In the genomic region with DNA sequence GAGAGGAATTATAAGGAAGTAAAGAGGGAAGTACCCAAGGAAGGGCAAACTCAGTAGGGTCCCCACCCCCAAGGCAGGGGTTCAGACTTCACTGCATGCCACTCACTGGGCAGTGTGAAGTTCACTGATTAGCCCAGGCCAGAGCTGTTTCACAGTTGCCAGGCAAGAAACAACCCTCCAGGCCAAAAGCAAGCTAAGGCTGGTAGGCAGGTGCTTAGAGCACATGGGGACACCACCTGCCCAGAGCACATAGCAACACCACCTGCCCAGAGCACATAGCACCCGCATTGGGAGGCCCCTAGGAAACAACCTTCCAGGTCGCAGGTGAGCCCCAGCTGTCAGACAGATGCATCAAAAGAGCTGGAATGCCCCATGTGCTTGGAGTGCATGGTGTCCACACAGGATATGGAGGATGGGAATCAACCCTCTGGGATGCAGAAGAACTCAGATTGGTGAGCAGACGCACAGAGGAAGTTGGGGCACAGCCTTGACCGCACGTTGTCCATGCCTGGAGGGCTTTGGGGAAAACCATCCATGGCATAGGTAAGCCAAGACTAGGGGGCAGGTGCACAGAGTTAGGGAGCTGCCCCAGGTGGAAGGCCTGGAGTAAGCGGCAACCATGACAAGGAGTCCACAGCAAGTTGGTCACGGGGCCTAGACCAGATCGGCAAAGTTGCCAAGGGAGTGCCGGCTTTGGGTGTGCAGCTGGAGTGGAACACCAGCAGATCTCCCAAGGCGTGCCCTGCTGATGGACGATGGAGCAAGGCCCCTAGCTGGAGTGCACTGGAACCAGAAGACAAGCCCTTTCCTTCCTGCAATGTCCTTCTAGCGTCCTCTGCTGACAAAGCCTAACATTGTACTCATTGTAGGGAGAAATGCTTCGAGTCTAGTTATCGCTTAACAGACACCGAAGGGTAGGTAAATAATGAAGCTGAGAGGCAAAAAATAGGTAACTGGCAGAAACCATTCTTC, we compare ENCODE assay signal across 9 cellular contexts. TPM values are rescaled to one million over a fixed set of nuclear protein-coding genes. Genes with fewer than 3 reads are reported as not detected.
DNase-seq lines count a peak whose midpoint lies in the region; ATAC-seq and TF ChIP-seq lines count a peak whose summit lies in the region.
"Had no signal": no experiment of that assay in that cellular context is flagged by ENCODE, and none has a peak within 500 bp of the region (broad histone marks: within the 10 kb centered on the region; RNA-seq: fewer than 3 reads in every experiment).

No MANE protein-coding gene starts in this region.

- no peak overlapping the region for H2BK120ac ChIP-seq in H9 (ENCODE audit: low read depth, low read length, poor library complexity, severe bottlenecking)

- H3K9me2 ChIP-seq in hepatocyte (replicated peaks; ENCODE audit: insufficient read depth) = no peaks in the 10 kb centered on the region

- no peaks in the 10 kb centered on the region for H3K23me2 ChIP-seq in H9 (ENCODE audit: insufficient read length, low read depth, low read length, poor library complexity, severe bottlenecking)

- H4K20me1 ChIP-seq in H9 (ENCODE audit: control insufficient read depth, insufficient read depth, insufficient read length) (no peaks in the 10 kb centered on the region), hepatocyte (ENCODE audit: insufficient read depth, poor library complexity, severe bottlenecking) (no peaks in the 10 kb centered on the region)

- H3K79me1 ChIP-seq in H9 (ENCODE audit: insufficient read depth, low read depth, low read length, poor library complexity, severe bottlenecking) = no peaks in the 10 kb centered on the region

- H3K4me3 ChIP-seq in AG10803 (ENCODE audit: low read length) = no peak overlapping the region
- H3K4me3 ChIP-seq in hepatocyte = no peak overlapping the region
- no peak overlapping the region for H3K4me3 ChIP-seq in dorsolateral prefrontal cortex

- no peak overlapping the region for H3K56ac ChIP-seq in H9 (ENCODE audit: insufficient read length, low read depth, low read length)

- peaks cover 6% of the 10 kb centered on the region for H3K27me3 Mint-ChIP-seq in H9 (ENCODE audit: low read depth)
- H3K27me3 Mint-ChIP-seq: activated naive CD4-positive, alpha-beta T cell treated with anti-CD3 and anti-CD28 coated beads, Interleukin-2, amount 10 ng/mL, durations not matched to agents 7 days and 5 days had no signal

- H2AFZ ChIP-seq in H9 (ENCODE audit: low read length) (no peak overlapping the region), hepatocyte (no peak overlapping the region)

- H2AK5ac ChIP-seq in H9 (ENCODE audit: insufficient read length, low read length) = no peak overlapping the region

- H3K4ac ChIP-seq in H9 (ENCODE audit: low read depth, low read length) = no peak overlapping the region

- peaks cover 0 to 1% of the 10 kb centered on the region in 2 experiments; a peak in 1 of 5 replicates for H3K9me3 Mint-ChIP-seq in H9

- H2BK20ac ChIP-seq in H9 (ENCODE audit: low read depth, low read length, poor library complexity, severe bottlenecking) = no peak overlapping the region

- H3K9me3 ChIP-seq in H9 (ENCODE audit: control insufficient read depth, low read depth, low read length) (no peaks in the 10 kb centered on the region), hepatocyte (ENCODE audit: low read depth) (no peaks in the 10 kb centered on the region)

- no peak overlapping the region for H4K8ac ChIP-seq in H9 (replicated peaks; ENCODE audit: insufficient read length, low read depth, low read length)

- H3K27ac Mint-ChIP-seq in H9 = no peak overlapping the region
- H3K27ac Mint-ChIP-seq: activated naive CD4-positive, alpha-beta T cell treated with anti-CD3 and anti-CD28 coated beads, Interleukin-2, amount 10 ng/mL, durations not matched to agents 7 days and 5 days had no signal

- no peak overlapping the region for H3K4me2 ChIP-seq in H9 (ENCODE audit: insufficient read depth, insufficient read length, low read length)
- no peak overlapping the region for H3K4me2 ChIP-seq in hepatocyte

- no peak overlapping the region for H3K18ac ChIP-seq in H9 (ENCODE audit: insufficient read length, low read depth, low read length)

- no peaks in the 10 kb centered on the region for H3K79me2 ChIP-seq in H9 (ENCODE audit: insufficient read depth, low read length)
- H3K79me2 ChIP-seq in hepatocyte = no peaks in the 10 kb centered on the region

- no peak overlapping the region for H3K4me3 Mint-ChIP-seq in H9
- H3K4me3 Mint-ChIP-seq: activated naive CD4-positive, alpha-beta T cell treated with anti-CD3 and anti-CD28 coated beads, Interleukin-2, amount 10 ng/mL, durations not matched to agents 7 days and 5 days had no signal

- H3K4me1 Mint-ChIP-seq in H9 = peaks cover 5% of the 10 kb centered on the region in 2 experiments; a peak in 3 of 4 replicates

- H3K36me3 ChIP-seq in hepatocyte (replicated peaks; ENCODE audit: insufficient read depth, low read depth) = no peaks in the 10 kb centered on the region

- no peak overlapping the region for H3K27ac ChIP-seq in H9 (ENCODE audit: insufficient read length, low read depth, low read length)
- H3K27ac ChIP-seq in hepatocyte = no peak overlapping the region
- no peak overlapping the region for H3K27ac ChIP-seq in dorsolateral prefrontal cortex

- no peak overlapping the region for H4K5ac ChIP-seq in H9 (ENCODE audit: insufficient read length, low read depth, low read length)

- no peak overlapping the region for H3T11ph ChIP-seq in H9 (ENCODE audit: low read length)

- TF ChIP-seq CTCF in AG10803 (conservative IDR thresholded peaks at IDR 0.05; ENCODE audit: low read length) (peak; percentile 38), H9 (conservative IDR thresholded peaks at IDR 0.05) (peak; percentile 55; the same call in 2 of the 3 replicates), hepatocyte (IDR thresholded peaks at IDR 0.05; ENCODE audit: poor library complexity) (no peak), dorsolateral prefrontal cortex (IDR thresholded peaks at IDR 0.05 in 54 of 56, conservative IDR thresholded peaks at IDR 0.05 in 2 of 56; ENCODE audit: low read depth in 1 of 56, partially characterized antibody in 56 of 56) (no peak)

- DNase-seq in AG10803 (ENCODE audit: low read depth) (no peak), H9 (peak; percentile 44), hepatocyte (ENCODE audit: low spot score) (peak; percentile 19), dorsolateral prefrontal cortex (no peak)

- H3K9ac ChIP-seq in H9 (ENCODE audit: extremely low read depth, insufficient read length, low read length) = no peak overlapping the region

- ATAC-seq in SK-N-SH treated with all-trans-retinoic acid at 6 μM for 48 hours (peak; percentile 55), GM21576 (IDR thresholded peaks at IDR 0.05; ENCODE audit: unreplicated experiment) (no peak), HG03196 (IDR thresholded peaks at IDR 0.05; ENCODE audit: unreplicated experiment) (no peak), GM21619 (IDR thresholded peaks at IDR 0.05; ENCODE audit: unreplicated experiment) (no peak)

- H2BK5ac ChIP-seq in H9 (ENCODE audit: insufficient read length, low read length) = no peak overlapping the region

- H3K23ac ChIP-seq in H9 (ENCODE audit: insufficient read length, low read depth, low read length) = no peak overlapping the region

- no peak overlapping the region for H3K14ac ChIP-seq in H9 (ENCODE audit: insufficient read depth, low read length)

- H3K4me1 ChIP-seq in H9 (ENCODE audit: insufficient read depth, low read length) (no peaks in the 10 kb centered on the region), hepatocyte (ENCODE audit: insufficient read depth) (no peaks in the 10 kb centered on the region)

- H2BK12ac ChIP-seq in H9 (ENCODE audit: insufficient read length, low read depth, low read length) = no peak overlapping the region

- H4K91ac ChIP-seq in H9 (ENCODE audit: insufficient read length, low read depth, low read length) = no peak overlapping the region

- peaks cover 0 to under 1% (median 0%) of the 10 kb centered on the region in 3 experiments; a peak in 1 of 7 replicates for H3K36me3 Mint-ChIP-seq in H9 (ENCODE audit: insufficient read depth in 1 of 3, low read depth in 3 of 3)

- intact Hi-C loops in dorsolateral prefrontal cortex (cut with DNase I) = loop anchor here (5.0 to 10.0 kb wide), 2 partner anchors 47 to 130 kb away; no protein-coding TSS in a partner anchor

- no CpG with 5 or more reads among the region's 15 CpGs for WGBS in H9 (ENCODE audit: extremely low coverage, insufficient read length, low lambda C conversion rate)
- WGBS in hepatocyte (ENCODE audit: low lambda C conversion rate, missing lambda C conversion rate) = 85% methylated on average over 15 of the region's 15 CpGs

- no peak overlapping the region for H2BK15ac ChIP-seq in H9 (ENCODE audit: low read depth, low read length)

- H3K27me3 ChIP-seq in H9 (ENCODE audit: insufficient read depth, low read length) (no peaks in the 10 kb centered on the region), hepatocyte (no peaks in the 10 kb centered on the region), dorsolateral prefrontal cortex (no peaks in the 10 kb centered on the region)

RNA-seq across cellular contexts. Expression of a gene that starts 7.8 kb away (rescaled TPM):
- total RNA-seq in H9 (2021) (24.3 and 25.2 TPM in 2 replicates), hepatocyte (26.9 and 28.7 TPM in 2 replicates), dorsolateral prefrontal cortex (10 to 100 TPM in 68 of 120 experiments, 1 to 10 TPM in 52; 4.7 to 22.4 (median 10.3) TPM)
- polyA plus RNA-seq in hepatocyte = 20.5 and 21.1 TPM in 2 replicates

RNA-seq across cellular contexts. Expression of a gene that starts 22.4 kb away (rescaled TPM):
- total RNA-seq in H9 (2021) = 35.4 and 43.6 TPM in 2 replicates
- 26.4 and 32.8 TPM in 2 replicates for total RNA-seq in hepatocyte
- 36.5 and 48.6 TPM in 2 replicates for polyA plus RNA-seq in hepatocyte
- total RNA-seq in dorsolateral prefrontal cortex = 10 to 100 TPM; 18.4 to 51.8 (median 31.7) TPM

RNA-seq across cellular contexts. Expression of a gene that starts 22.9 kb away (rescaled TPM):
- total RNA-seq in H9 (2021) (21.7 and 23.1 TPM in 2 replicates), hepatocyte (34.8 and 37.2 TPM in 2 replicates), dorsolateral prefrontal cortex (10 to 100 TPM in 119 of 120 experiments, 1 to 10 TPM in 1; 7.2 to 29.3 (median 19.0) TPM)
- polyA plus RNA-seq in hepatocyte = 31.5 and 35.9 TPM in 2 replicates

RNA-seq across cellular contexts. Expression of a gene that starts 45.2 kb away (rescaled TPM):
- total RNA-seq in H9 (2021) (133 and 145 TPM in 2 replicates), hepatocyte (29.7 and 39.6 TPM in 2 replicates), dorsolateral prefrontal cortex (100 to 1,000 TPM in 29 of 120 experiments, 10 to 100 TPM in 91; 73.7 to 125 (median 93.7) TPM)
- 27.5 and 29.0 TPM in 2 replicates for polyA plus RNA-seq in hepatocyte

RNA-seq across cellular contexts. Expression of a gene that starts 45.4 kb away (rescaled TPM):
- total RNA-seq in H9 (2021) (41.8 and 45.2 TPM in 2 replicates), hepatocyte (47.8 and 62.3 TPM in 2 replicates), dorsolateral prefrontal cortex (10 to 100 TPM; 23.9 to 53.9 (median 37.5) TPM)
- 72.0 and 74.3 TPM in 2 replicates for polyA plus RNA-seq in hepatocyte

Comparison
In these comparisons a context has a peak if more than half of its experiments do, and no peak if none do; other contexts are left out.
1. DNase-seq: peak in H9 (single experiment) and hepatocyte (single experiment); none in AG10803 (single experiment) and dorsolateral prefrontal cortex (0 of 10).
2. CTCF ChIP-seq: peak in AG10803 (single experiment) and H9 (single experiment); none in hepatocyte (single experiment) and dorsolateral prefrontal cortex (0 of 56).